Comparison of ENCODE assay signal across 9 cellular contexts in the genomic region with DNA sequence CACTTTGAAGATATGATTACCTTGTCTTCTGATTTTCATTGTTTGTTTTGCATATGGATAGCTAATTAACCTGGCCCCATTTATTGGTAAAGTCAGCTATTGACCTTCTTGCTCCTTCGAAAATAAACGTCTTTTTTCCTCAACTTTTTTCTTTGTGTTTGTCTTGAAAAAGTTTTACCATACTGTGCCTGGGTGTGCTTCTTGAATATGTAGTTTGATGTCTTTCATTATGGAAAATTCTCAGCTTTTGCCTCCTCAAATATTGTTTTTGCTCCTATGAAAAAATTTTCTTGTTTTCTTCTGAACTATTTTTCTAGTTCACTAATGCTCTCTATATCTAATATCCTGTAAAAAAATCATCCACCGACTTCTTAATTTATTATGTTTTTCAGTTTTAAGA. TPM values are rescaled to one million over a fixed set of nuclear protein-coding genes. Genes with fewer than 3 reads are reported as not detected.
"Had no signal": no experiment of that assay in that cellular context is flagged by ENCODE, and none has a peak within 500 bp of the region (broad histone marks: within the 10 kb centered on the region; RNA-seq: fewer than 3 reads in every experiment).

No MANE protein-coding gene starts in this region.

- ATAC-seq: GM12878 had no signal

- FAIRE-seq: G401.6, GM12878, GM12891, GM12892, GM18507, GM19239 had no signal

- DNase-seq: GDM1, GF-D8 had no signal

- H3K4me3 ChIP-seq: GM12878 had no signal

RNA-seq across cellular contexts. Expression of gene LHX8, which starts 25.0 kb away (rescaled TPM):
- total RNA-seq: G401, GM12878 had no signal
